Comparison of ENCODE assay signal across 8 cellular contexts in genomic region chr16:15857779-15858560, GRCh38. TPM values are rescaled to one million over a fixed set of nuclear protein-coding genes. Genes with fewer than 3 reads are reported as not detected.
A peak's percentile ranks its signal among the peaks of the same experiment; 100 is the strongest.
DNase-seq lines count a peak whose midpoint lies in the region; ATAC-seq and TF ChIP-seq lines count a peak whose summit lies in the region.

No MANE protein-coding gene starts in this region.

- in situ Hi-C loops in astrocyte of the spinal cord (cut with HindIII; ENCODE audit: low sequenced_read_pairs) = no loop called here

- DNase-seq in NCI-H748 (lab: John Stamatoyannopoulos, UW; ENCODE audit: unreplicated experiment) (peak; percentile 4), NCI-H748 treated with DMSO at 0.1 percent for 48 hours (lab: John Stamatoyannopoulos, UW) (no peak), astrocyte of the spinal cord (ENCODE audit: low read depth, low spot score) (no peak), iPS-NIHi11 (ENCODE audit: low spot score) (peak; percentile 84), MV-4-11 (lab: John Stamatoyannopoulos, UW) (no peak), omental fat pad (ENCODE audit: low spot score) (no peak), AML-193 (lab: John Stamatoyannopoulos, UW) (no peak)
- no peak for DNase-seq in stimulated activated naive CD8-positive, alpha-beta T cell treated with anti-CD3 and anti-CD28 coated beads, Interleukin-15, amount 100 ng/mL, for 72 hours

- TF ChIP-seq CTCF in astrocyte of the spinal cord (IDR thresholded peaks at IDR 0.05; ENCODE audit: low read depth, low read length) (no peak), omental fat pad (IDR thresholded peaks at IDR 0.05) (no peak)

- ATAC-seq in stimulated activated naive CD8-positive, alpha-beta T cell treated with anti-CD3 and anti-CD28 coated beads, Interleukin-15, amount 100 ng/mL, for 72 hours = peak; percentile 28
- ATAC-seq in omental fat pad (ENCODE audit: low FRiP score) = no peak

- H3K4me3 ChIP-seq in astrocyte of the spinal cord (ENCODE audit: low read depth, low read length) = peak overlapping the region; percentile 24

- H3K27me3 Mint-ChIP-seq in stimulated activated naive CD8-positive, alpha-beta T cell treated with anti-CD3 and anti-CD28 coated beads, Interleukin-15, amount 100 ng/mL, for 72 hours = peaks cover 48% of the 10 kb centered on the region

- no peaks in the 10 kb centered on the region for H3K9me3 Mint-ChIP-seq in stimulated activated naive CD8-positive, alpha-beta T cell treated with anti-CD3 and anti-CD28 coated beads, Interleukin-15, amount 100 ng/mL, for 72 hours

- peak overlapping the region; percentile 49 to 69 for H3K4me3 Mint-ChIP-seq in stimulated activated naive CD8-positive, alpha-beta T cell treated with anti-CD3 and anti-CD28 coated beads, Interleukin-15, amount 100 ng/mL, for 72 hours

- H3K27ac Mint-ChIP-seq in stimulated activated naive CD8-positive, alpha-beta T cell treated with anti-CD3 and anti-CD28 coated beads, Interleukin-15, amount 100 ng/mL, for 72 hours = no peak overlapping the region

- peaks cover 8% of the 10 kb centered on the region for H3K4me1 Mint-ChIP-seq in stimulated activated naive CD8-positive, alpha-beta T cell treated with anti-CD3 and anti-CD28 coated beads, Interleukin-15, amount 100 ng/mL, for 72 hours

RNA-seq across cellular contexts. Expression of gene MYH11, which starts 1.1 kb away (rescaled TPM):
- total RNA-seq in omental fat pad = 100 to 1,000 TPM in 1 of 4 donors, 10 to 100 TPM in 3; 22.4 to 206 (median 26.8) TPM

RNA-seq across cellular contexts. Expression of gene CEP20, which starts 30.4 kb away (rescaled TPM):
- 10 to 100 TPM; 23.5 to 40.5 (median 30.3) TPM for total RNA-seq in omental fat pad

Comparison
In these comparisons a context has a peak if more than half of its experiments do, and no peak if none do; other contexts are left out.
1. DNase-seq: peak in NCI-H748 (single experiment) and iPS-NIHi11 (single experiment); none in NCI-H748 treated with DMSO at 0.1 percent for 48 hours (single experiment), astrocyte of the spinal cord (single experiment), stimulated activated naive CD8-positive, alpha-beta T cell treated with anti-CD3 and anti-CD28 coated beads, Interleukin-15, amount 100 ng/mL, for 72 hours (0 of 2), MV-4-11 (single experiment), omental fat pad (single experiment) and AML-193 (0 of 2).